Comparison of ENCODE assay signal across 13 cellular contexts in the genomic region with DNA sequence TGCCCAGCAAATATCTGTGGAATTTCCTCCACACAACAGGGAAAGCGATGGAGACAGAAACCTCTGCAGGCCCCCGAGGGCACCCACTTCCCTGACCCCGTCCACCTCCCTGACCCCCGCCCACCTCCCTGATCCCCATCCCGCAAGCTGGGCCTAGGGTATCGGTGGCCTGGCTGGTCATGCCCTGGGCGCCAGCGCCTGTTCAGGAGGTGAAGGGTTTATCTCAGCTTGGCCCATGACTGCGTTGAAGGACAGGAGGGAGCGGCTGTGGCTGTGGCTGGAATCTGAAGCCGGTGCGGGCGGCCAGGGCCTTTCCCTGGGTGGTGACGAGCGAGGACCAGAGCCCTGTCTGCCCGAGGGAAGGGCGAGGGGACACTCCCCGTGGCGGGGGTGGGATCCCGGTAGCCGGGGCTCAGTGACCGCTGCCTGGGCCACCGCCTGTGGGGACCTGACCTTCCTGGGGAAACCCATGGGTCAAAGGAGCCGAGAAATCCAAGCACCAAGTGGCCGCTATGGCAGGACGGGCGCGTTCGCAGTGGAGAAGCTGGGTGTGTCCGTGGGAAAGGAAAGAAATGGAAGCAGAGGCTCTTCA.
"Had no signal": no experiment of that assay in that cellular context is flagged by ENCODE, and none has a peak within 500 bp of the region (broad histone marks: within the 10 kb centered on the region; RNA-seq: fewer than 3 reads in every experiment).

No MANE protein-coding gene starts in this region.

- H3K4me1 ChIP-seq: neural progenitor cell had no signal

- H3K27me3 ChIP-seq: ascending aorta, hepatocyte, neural progenitor cell, ovary, thyroid gland had no signal

- H3K27ac Mint-ChIP-seq: activated naive CD4-positive, alpha-beta T cell treated with anti-CD3 and anti-CD28 coated beads for 36 hours; activated naive CD8-positive, alpha-beta T cell treated with anti-CD3 and anti-CD28 coated beads, Interleukin-2, amount 50 U/mL, for 24 hours; activated T-helper 2 cell treated with anti-CD3 and anti-CD28 coated beads, Interferon-gamma antibody, Interleukin-2, Interleukin-4, amounts not matched to agents 10 μg/mL and 5 μg/mL and 100 μg/mL, durations not matched to agents 14 hours and 24 hours and 36 hours; neural progenitor cell had no signal

- H3K4me3 ChIP-seq: ascending aorta, hepatocyte, neural progenitor cell, ovary, thyroid gland had no signal

- DNase-seq: activated CD4-positive, alpha-beta T cell treated with anti-CD3 and anti-CD28 coated beads, Interleukin-2, amount 50 U/mL, for 1 hour; activated naive CD4-positive, alpha-beta T cell treated with anti-CD3 and anti-CD28 coated beads for 36 hours; activated naive CD8-positive, alpha-beta T cell treated with anti-CD3 and anti-CD28 coated beads, Interleukin-2, amount 50 U/mL, for 24 hours; activated T-cell treated with anti-CD3 and anti-CD28 coated beads for 4 hours; stimulated activated CD4-positive, alpha-beta T cell treated with anti-CD3 and anti-CD28 coated beads, Interleukin-12 subunit alpha, Interleukin-12 subunit beta, amount 100 ng/mL, for 4 hours; stimulated activated CD4-positive, alpha-beta T cell treated with anti-CD3 and anti-CD28 coated beads, Interleukin-2, amount 100 ng/mL, for 24 hours had no signal

- H3K9me3 ChIP-seq: ascending aorta, ovary, thyroid gland had no signal

- H3K9me3 Mint-ChIP-seq: activated naive CD8-positive, alpha-beta T cell treated with anti-CD3 and anti-CD28 coated beads, Interleukin-2, amount 50 U/mL, for 24 hours; neural progenitor cell had no signal

- H3K4me3 Mint-ChIP-seq: activated naive CD4-positive, alpha-beta T cell treated with anti-CD3 and anti-CD28 coated beads for 36 hours; activated naive CD8-positive, alpha-beta T cell treated with anti-CD3 and anti-CD28 coated beads, Interleukin-2, amount 50 U/mL, for 24 hours; neural progenitor cell had no signal

- H3K27ac ChIP-seq: epithelial cell of prostate, hepatocyte, neural progenitor cell, ovary, thyroid gland had no signal

- H3K36me3 ChIP-seq: neural progenitor cell, ovary had no signal
